Comparison of ENCODE assay signal across 18 cellular contexts in the genomic region with DNA sequence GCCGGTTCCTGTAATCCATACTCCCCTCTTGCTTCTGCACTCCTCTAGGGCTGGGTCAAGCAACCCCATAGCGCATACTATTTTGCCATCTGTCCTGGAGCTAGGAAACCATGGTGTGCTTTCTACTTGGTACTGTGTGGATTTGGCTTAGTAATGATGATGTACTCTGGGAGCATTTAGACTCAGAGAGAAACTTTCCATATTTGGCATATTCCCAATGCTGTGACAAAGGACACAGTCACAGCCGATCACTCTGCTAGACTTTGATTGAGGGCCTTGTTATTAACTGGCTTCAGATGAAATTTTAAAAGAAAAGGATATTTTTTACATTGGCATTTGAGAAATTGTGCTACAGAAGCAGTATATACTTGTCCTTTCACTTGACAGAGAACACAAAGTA.
DNase-seq lines count a peak whose midpoint lies in the region; ATAC-seq and TF ChIP-seq lines count a peak whose summit lies in the region.
"Had no signal": no experiment of that assay in that cellular context is flagged by ENCODE, and none has a peak within 500 bp of the region (broad histone marks: within the 10 kb centered on the region; RNA-seq: fewer than 3 reads in every experiment).

No MANE protein-coding gene starts in this region.

- H3K9me2 ChIP-seq in GM23338 (ENCODE audit: insufficient read depth) = peaks cover 5% of the 10 kb centered on the region; the same call in 1 of the 2 replicates

- TF ChIP-seq CTCF in GM23338 (conservative IDR thresholded peaks at IDR 0.05; ENCODE audit: low read depth in 2 of 2) (no peak), Calu3 (IDR thresholded peaks at IDR 0.05; ENCODE audit: unreplicated experiment) (no peak)

- H3K9me3 Mint-ChIP-seq in GM23338 (peaks cover 28% of the 10 kb centered on the region), Calu3 (ENCODE audit: low read depth, unreplicated experiment) (peaks cover 16% of the 10 kb centered on the region)

- in situ Hi-C loops in G401 (cut with HindIII; ENCODE audit: low sequenced_read_pairs) = no loop called here

- no peaks in the 10 kb centered on the region for H3K4me1 ChIP-seq in GM23338 (ENCODE audit: insufficient read depth)
- H3K4me1 ChIP-seq: BLaER1 treated with 17β-estradiol and CSF1 and Interleukin-3, amounts not matched to agents 10 nM and 100 nM had no signal

- no peaks in the 10 kb centered on the region for H3K79me2 ChIP-seq in GM23338 (replicated peaks; ENCODE audit: insufficient read depth)

- H3K36me3 ChIP-seq in GM23338 (ENCODE audit: insufficient read depth) = no peaks in the 10 kb centered on the region

- H3F3A ChIP-seq in GM23338 (replicated peaks; ENCODE audit: low read depth) = no peaks in the 10 kb centered on the region

- H3K36me3 Mint-ChIP-seq in GM23338 (ENCODE audit: low read depth) (peaks cover 10% of the 10 kb centered on the region), Calu3 (ENCODE audit: insufficient read depth, unreplicated experiment) (no peaks in the 10 kb centered on the region)

- BruUV-seq in Calu3 (replicated peaks; lab: Mats Ljungman, UMichigan) = no TSS peak

- no peaks in the 10 kb centered on the region for H3K4me1 Mint-ChIP-seq in GM23338
- H3K4me1 Mint-ChIP-seq in Calu3 (ENCODE audit: low read depth, unreplicated experiment) = no peaks in the 10 kb centered on the region
- H3K4me1 Mint-ChIP-seq: B cell, H9 had no signal

- H4K20me1 ChIP-seq in GM23338 (replicated peaks; ENCODE audit: insufficient read depth) = no peaks in the 10 kb centered on the region
- H4K20me1 ChIP-seq: BLaER1 treated with 17β-estradiol and CSF1 and Interleukin-3, amounts not matched to agents 10 nM and 100 nM had no signal

- H3K27me3 ChIP-seq in GM23338 (ENCODE audit: insufficient read depth) = no peaks in the 10 kb centered on the region
- H3K27me3 ChIP-seq: BLaER1 treated with 17β-estradiol and CSF1 and Interleukin-3, amounts not matched to agents 10 nM and 100 nM had no signal

- intact Hi-C loops in Calu3 (cut with micrococcal nuclease; ENCODE audit: unreplicated experiment) = no loop called here

- H2AFZ ChIP-seq in GM23338 = peak overlapping the region; percentile 52; the same call in 1 of the 2 replicates

- DNase-seq in GM23338 (ENCODE audit: low spot score) = no peak
- peak; percentile 54 for DNase-seq in inferior parietal cortex (ENCODE audit: extremely low spot score)
- peak; percentile 88 for DNase-seq in pons (ENCODE audit: low spot score)
- peak; percentile 85 for DNase-seq in superior temporal gyrus (ENCODE audit: extremely low spot score)
- DNase-seq in stimulated activated CD4-positive, alpha-beta T cell treated with anti-CD3 and anti-CD28 coated beads, Interleukin-4, amount 100 ng/mL, for 1 hour = no peak
- DNase-seq in Calu3 = no peak
- no peak for DNase-seq in activated CD4-positive, CD25-positive, alpha-beta regulatory T cell treated with anti-CD3 and anti-CD28 coated beads, Interleukin-2, amount 50 U/mL, for 72 hours
- no peak for DNase-seq in G401 (ENCODE audit: low spot score)
- DNase-seq: 8988T; CD8-positive, alpha-beta T cell; DMS 273 treated with DMSO at 0.1 percent for 48 hours; DMS53; DND-41; EL; H9 had no signal

- no peak for ATAC-seq in GM23338
- ATAC-seq: CD8-positive, alpha-beta T cell had no signal

- H3K27ac ChIP-seq in GM23338 (ENCODE audit: low read depth) = no peak overlapping the region
- H3K27ac ChIP-seq: BLaER1 treated with 17β-estradiol and CSF1 and Interleukin-3, amounts not matched to agents 10 nM and 100 nM; HL-60 had no signal

- no peak overlapping the region for H3K4me3 Mint-ChIP-seq in GM23338
- no peak overlapping the region for H3K4me3 Mint-ChIP-seq in Calu3 (ENCODE audit: low read depth, unreplicated experiment)
- H3K4me3 Mint-ChIP-seq: B cell; CD8-positive, alpha-beta T cell; H9 had no signal

- H3K27ac Mint-ChIP-seq in GM23338 (no peak overlapping the region), Calu3 (ENCODE audit: unreplicated experiment) (no peak overlapping the region)
- H3K27ac Mint-ChIP-seq: B cell; CD8-positive, alpha-beta T cell had no signal

- no peak overlapping the region for H3K4me2 ChIP-seq in GM23338
- H3K4me2 ChIP-seq: BLaER1 treated with 17β-estradiol and CSF1 and Interleukin-3, amounts not matched to agents 10 nM and 100 nM had no signal

- CTCF ChIA-PET in Calu3 (lab: Charles Lee) = no interaction called here

- no peak overlapping the region for H3K4me3 ChIP-seq in GM23338
- H3K4me3 ChIP-seq: BLaER1 treated with 17β-estradiol and CSF1 and Interleukin-3, amounts not matched to agents 10 nM and 100 nM had no signal

- H3K27me3 Mint-ChIP-seq in GM23338 (ENCODE audit: insufficient read depth, low read depth, poor library complexity) (peaks cover 6% of the 10 kb centered on the region), Calu3 (ENCODE audit: unreplicated experiment) (no peaks in the 10 kb centered on the region)

TF ChIP-seq in GM23338, 12 proteins besides CTCF, POLR2A, EP300 and RAD21:
- TF ChIP-seq JUNB (IDR thresholded peaks at IDR 0.05; ENCODE audit: unreplicated experiment) = no peak
- TF ChIP-seq EZH2phosphoT487 (IDR thresholded peaks at IDR 0.05; ENCODE audit: unreplicated experiment) = no peak
- no peak for TF ChIP-seq STAT1 (IDR thresholded peaks at IDR 0.05; ENCODE audit: unreplicated experiment)
- TF ChIP-seq POLR2AphosphoS5 (IDR thresholded peaks at IDR 0.05; ENCODE audit: low read depth) = no peak
- TF ChIP-seq ZNF114 (CRISPR knock-in tag; IDR thresholded peaks at IDR 0.05) = no peak
- TF ChIP-seq, protein P1, sequence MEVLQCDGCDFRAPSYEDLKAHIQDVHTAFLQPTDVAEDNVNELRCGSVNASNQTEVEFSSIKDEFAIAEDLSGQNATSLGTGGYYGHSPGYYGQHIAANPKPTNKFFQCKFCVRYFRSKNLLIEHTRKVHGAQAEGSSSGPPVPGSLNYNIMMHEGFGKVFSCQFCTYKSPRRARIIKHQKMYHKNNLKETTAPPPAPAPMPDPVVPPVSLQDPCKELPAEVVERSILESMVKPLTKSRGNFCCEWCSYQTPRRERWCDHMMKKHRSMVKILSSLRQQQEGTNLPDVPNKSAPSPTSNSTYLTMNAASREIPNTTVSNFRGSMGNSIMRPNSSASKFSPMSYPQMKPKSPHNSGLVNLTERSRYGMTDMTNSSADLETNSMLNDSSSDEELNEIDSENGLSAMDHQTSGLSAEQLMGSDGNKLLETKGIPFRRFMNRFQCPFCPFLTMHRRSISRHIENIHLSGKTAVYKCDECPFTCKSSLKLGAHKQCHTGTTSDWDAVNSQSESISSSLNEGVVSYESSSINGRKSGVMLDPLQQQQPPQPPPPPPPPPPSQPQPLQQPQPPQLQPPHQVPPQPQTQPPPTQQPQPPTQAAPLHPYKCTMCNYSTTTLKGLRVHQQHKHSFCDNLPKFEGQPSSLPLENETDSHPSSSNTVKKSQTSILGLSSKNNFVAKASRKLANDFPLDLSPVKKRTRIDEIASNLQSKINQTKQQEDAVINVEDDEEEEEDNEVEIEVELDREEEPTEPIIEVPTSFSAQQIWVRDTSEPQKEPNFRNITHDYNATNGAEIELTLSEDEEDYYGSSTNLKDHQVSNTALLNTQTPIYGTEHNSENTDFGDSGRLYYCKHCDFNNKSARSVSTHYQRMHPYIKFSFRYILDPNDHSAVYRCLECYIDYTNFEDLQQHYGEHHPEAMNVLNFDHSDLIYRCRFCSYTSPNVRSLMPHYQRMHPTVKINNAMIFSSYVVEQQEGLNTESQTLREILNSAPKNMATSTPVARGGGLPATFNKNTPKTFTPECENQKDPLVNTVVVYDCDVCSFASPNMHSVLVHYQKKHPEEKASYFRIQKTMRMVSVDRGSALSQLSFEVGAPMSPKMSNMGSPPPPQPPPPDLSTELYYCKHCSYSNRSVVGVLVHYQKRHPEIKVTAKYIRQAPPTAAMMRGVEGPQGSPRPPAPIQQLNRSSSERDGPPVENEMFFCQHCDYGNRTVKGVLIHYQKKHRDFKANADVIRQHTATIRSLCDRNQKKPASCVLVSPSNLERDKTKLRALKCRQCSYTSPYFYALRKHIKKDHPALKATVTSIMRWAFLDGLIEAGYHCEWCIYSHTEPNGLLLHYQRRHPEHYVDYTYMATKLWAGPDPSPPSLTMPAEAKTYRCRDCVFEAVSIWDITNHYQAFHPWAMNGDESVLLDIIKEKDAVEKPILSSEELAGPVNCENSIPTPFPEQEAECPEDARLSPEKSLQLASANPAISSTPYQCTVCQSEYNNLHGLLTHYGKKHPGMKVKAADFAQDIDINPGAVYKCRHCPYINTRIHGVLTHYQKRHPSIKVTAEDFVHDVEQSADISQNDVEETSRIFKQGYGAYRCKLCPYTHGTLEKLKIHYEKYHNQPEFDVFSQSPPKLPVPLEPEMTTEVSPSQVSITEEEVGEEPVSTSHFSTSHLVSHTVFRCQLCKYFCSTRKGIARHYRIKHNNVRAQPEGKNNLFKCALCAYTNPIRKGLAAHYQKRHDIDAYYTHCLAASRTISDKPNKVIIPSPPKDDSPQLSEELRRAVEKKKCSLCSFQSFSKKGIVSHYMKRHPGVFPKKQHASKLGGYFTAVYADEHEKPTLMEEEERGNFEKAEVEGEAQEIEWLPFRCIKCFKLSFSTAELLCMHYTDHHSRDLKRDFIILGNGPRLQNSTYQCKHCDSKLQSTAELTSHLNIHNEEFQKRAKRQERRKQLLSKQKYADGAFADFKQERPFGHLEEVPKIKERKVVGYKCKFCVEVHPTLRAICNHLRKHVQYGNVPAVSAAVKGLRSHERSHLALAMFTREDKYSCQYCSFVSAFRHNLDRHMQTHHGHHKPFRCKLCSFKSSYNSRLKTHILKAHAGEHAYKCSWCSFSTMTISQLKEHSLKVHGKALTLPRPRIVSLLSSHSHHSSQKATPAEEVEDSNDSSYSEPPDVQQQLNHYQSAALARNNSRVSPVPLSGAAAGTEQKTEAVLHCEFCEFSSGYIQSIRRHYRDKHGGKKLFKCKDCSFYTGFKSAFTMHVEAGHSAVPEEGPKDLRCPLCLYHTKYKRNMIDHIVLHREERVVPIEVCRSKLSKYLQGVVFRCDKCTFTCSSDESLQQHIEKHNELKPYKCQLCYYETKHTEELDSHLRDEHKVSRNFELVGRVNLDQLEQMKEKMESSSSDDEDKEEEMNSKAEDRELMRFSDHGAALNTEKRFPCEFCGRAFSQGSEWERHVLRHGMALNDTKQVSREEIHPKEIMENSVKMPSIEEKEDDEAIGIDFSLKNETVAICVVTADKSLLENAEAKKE (CRISPR knock-in tag; IDR thresholded peaks at IDR 0.05) = no peak
- no peak for TF ChIP-seq EZH2 (IDR thresholded peaks at IDR 0.05; ENCODE audit: low read depth, unreplicated experiment)
- TF ChIP-seq ZNF331 (CRISPR knock-in tag; IDR thresholded peaks at IDR 0.05; ENCODE audit: low read depth) = no peak

Comparison
In these comparisons a context has a peak if more than half of its experiments do, and no peak if none do; other contexts are left out.
1. DNase-seq: peak in inferior parietal cortex (single experiment), pons (single experiment) and superior temporal gyrus (single experiment); none in GM23338 (single experiment), stimulated activated CD4-positive, alpha-beta T cell treated with anti-CD3 and anti-CD28 coated beads, Interleukin-4, amount 100 ng/mL, for 1 hour (single experiment), Calu3 (single experiment), activated CD4-positive, CD25-positive, alpha-beta regulatory T cell treated with anti-CD3 and anti-CD28 coated beads, Interleukin-2, amount 50 U/mL, for 72 hours (single experiment) and G401 (single experiment).